In the genomic region with DNA sequence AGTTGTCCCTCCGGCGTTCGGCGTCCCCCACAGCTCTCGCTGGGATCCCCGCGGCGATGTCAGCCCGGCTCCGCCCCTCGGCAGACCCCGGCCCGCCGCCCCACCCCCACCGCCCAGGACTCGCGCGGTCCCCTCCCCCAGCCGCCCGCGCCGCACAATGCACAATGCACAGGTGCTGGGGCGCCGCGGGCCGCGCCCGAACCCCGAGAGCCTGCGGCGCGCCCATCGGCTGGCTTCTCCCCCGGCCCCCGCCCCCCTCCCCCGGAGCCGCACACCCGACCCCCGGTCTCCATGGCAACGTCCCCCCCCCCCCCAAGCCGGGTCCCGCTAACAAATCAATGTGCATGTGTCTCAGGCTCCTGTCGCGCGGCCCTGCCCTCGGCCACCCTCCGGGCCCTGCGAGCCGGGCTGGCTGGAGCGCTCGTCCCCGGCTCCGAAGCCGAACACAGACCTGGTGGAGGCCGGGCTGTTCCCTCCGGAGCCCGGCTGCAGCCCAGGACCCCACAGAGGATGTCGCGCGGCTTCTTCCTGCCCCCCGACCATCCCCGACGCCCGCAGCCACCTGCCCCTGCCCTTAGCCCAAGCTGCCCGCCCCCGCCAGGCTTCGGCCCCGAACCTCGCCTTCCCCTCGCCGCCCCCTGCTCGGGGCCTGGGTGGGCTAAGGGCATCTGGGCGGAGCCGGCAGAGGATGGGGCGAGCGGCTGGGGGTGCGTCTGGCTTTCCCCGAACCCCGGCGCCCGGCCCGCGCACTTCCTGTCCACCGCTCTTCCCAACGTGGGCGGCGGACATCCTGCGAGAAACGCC, we compare ENCODE assay signal across 8 cellular contexts.
A peak's percentile ranks its signal among the peaks of the same experiment; 100 is the strongest.
DNase-seq lines count a peak whose midpoint lies in the region; ATAC-seq and TF ChIP-seq lines count a peak whose summit lies in the region.

No MANE protein-coding gene starts in this region.

- H3K4me3 ChIP-seq in AG09309 (ENCODE audit: control insufficient read depth, low read depth, low read length), result peak overlapping the region; percentile 53
- H3K4me3 ChIP-seq in NB4 (ENCODE audit: low read depth, low read length), result no peak overlapping the region
- peak overlapping the region; percentile 60 for H3K4me3 ChIP-seq in brain microvascular endothelial cell (ENCODE audit: low read depth, low read length)

- peaks cover 2% of the 10 kb centered on the region for H3K9me3 Mint-ChIP-seq in memory B cell

- TF ChIP-seq POLR2A in NB4 (IDR thresholded peaks at IDR 0.05; ENCODE audit: extremely low read depth, insufficient read length), result no peak

- peaks cover 19% of the 10 kb centered on the region for H3K4me1 Mint-ChIP-seq in memory B cell

- DNase-seq in AG09309 (ENCODE audit: low read depth) (no peak), NB4 (ENCODE audit: low read depth) (peak; percentile 61), brain microvascular endothelial cell (no peak), memory B cell (ENCODE audit: low spot score in 2 of 2) (no peak), glomerular visceral epithelial cell (ENCODE audit: extremely low spot score) (no peak)
- no peak for DNase-seq in effector CD4-positive, alpha-beta T cell

- ATAC-seq in GM19438 (IDR thresholded peaks at IDR 0.05; ENCODE audit: low read depth, unreplicated experiment) (peak; percentile 18), memory B cell (ENCODE audit: low read depth) (peak; percentile 21), GM18873 (IDR thresholded peaks at IDR 0.05; ENCODE audit: low FRiP score, unreplicated experiment) (no peak)

- H3K36me3 ChIP-seq in brain microvascular endothelial cell (replicated peaks), result peaks cover 2% of the 10 kb centered on the region

- peak overlapping the region; percentile 5 for H3K4me3 Mint-ChIP-seq in memory B cell

- TF ChIP-seq CTCF in AG09309 (IDR thresholded peaks at IDR 0.05; ENCODE audit: control insufficient read depth, insufficient read depth, low read depth, low read length, missing control alignments) (no peak), NB4 (IDR thresholded peaks at IDR 0.05; ENCODE audit: low read depth, low read length) (no peak), brain microvascular endothelial cell (IDR thresholded peaks at IDR 0.05; ENCODE audit: low read depth, low read length, missing control alignments) (no peak)

- in situ Hi-C loops in brain microvascular endothelial cell (cut with HindIII; ENCODE audit: low pct_ligation_motif_present, low sequenced_read_pairs), result loop anchor here (25.0 kb wide), 1 partner anchor 190 kb away; no protein-coding TSS in a partner anchor

- H3K27ac ChIP-seq in brain microvascular endothelial cell, result no peak overlapping the region

- H3K27me3 ChIP-seq in brain microvascular endothelial cell (replicated peaks), result peaks cover 48% of the 10 kb centered on the region

- peaks cover 15% of the 10 kb centered on the region for H3K27me3 Mint-ChIP-seq in memory B cell

- peaks cover 7% of the 10 kb centered on the region for H3K36me3 Mint-ChIP-seq in memory B cell

- H3K27ac Mint-ChIP-seq in memory B cell, result peak overlapping the region; percentile 78
